1 cellular context compared by ENCODE assay signal in the genomic region with DNA sequence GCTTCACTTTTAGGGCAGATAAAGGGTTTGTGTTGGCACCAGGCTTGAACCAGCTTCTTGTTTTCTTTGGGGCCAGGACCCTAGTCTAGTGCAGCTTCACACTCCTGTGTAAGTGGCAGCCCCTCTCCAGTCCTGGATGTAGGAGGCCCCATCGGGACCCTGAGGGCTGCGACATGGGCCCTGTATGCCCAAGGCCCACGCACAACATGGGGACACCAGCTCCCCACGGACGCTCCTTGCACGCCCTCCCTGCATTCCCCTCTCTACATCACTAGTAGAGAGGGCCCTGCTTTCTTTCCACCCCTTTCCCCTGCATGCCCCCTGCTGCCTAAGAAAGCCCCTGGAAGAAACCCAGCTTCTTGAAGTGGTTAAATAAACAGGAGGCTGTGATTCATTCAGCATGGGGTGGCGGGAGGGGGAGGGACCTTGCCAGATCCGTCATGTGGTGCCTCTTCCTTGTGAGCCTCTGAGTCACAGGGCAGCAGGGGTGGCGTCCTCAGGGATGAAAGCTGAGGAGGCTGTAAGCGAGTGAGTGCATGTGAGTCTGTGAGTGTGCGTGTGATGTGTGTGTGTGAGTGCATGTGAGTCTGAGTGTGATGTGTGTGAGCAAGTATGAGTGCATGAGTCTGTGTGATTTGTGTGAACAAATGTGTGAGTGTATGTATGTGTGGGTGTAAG.
TF ChIP-seq lines count a peak whose summit lies in the region.

No MANE protein-coding gene starts in this region.

TF ChIP-seq in HCT116, 20 proteins besides CTCF, POLR2A, EP300 and RAD21 (continued from another document):
- TF ChIP-seq YY1 (IDR thresholded peaks at IDR 0.05; ENCODE audit: extremely low read depth, insufficient replicate concordance, low read depth, low read length) (peak; percentile 34), EZH2 (IDR thresholded peaks at IDR 0.05) (no peak), JUND (IDR thresholded peaks at IDR 0.05) (peak; percentile 80), MAX (IDR thresholded peaks at IDR 0.05) (peak; percentile 67; the same call in 1 of the 2 replicates), FOSL1 (IDR thresholded peaks at IDR 0.05; ENCODE audit: low read depth) (peak; percentile 74), SP1 (IDR thresholded peaks at IDR 0.05; ENCODE audit: low read depth) (peak; percentile 84), CBX3 (IDR thresholded peaks at IDR 0.05; ENCODE audit: low read depth) (0 out of 2 replicates have a peak, but pooled peaks have one; percentile 29), ZFX (IDR thresholded peaks at IDR 0.05) (no peak), ZBTB33 (IDR thresholded peaks at IDR 0.05; ENCODE audit: extremely low read depth, insufficient replicate concordance, low read length) (no peak), TCF7L2 (IDR thresholded peaks at IDR 0.05; ENCODE audit: borderline replicate concordance, extremely low read depth, insufficient read depth, insufficient read length) (peak; percentile 74)
TF ChIP-seq in HCT116: peak in this region for 8.
